Comparison of ENCODE assay signal across 36 cellular contexts in genomic region chr3:153631664-153632063, GRCh38.
"Had no signal": no experiment of that assay in that cellular context is flagged by ENCODE, and none has a peak within 500 bp of the region (broad histone marks: within the 10 kb centered on the region; RNA-seq: fewer than 3 reads in every experiment).

No MANE protein-coding gene starts in this region.

- DNase-seq: activated CD4-positive, alpha-beta memory T cell treated with anti-CD3 and anti-CD28 coated beads, Interleukin-2, amount 10 ng/mL, durations not matched to agents 7 days and 5 days; activated CD4-positive, alpha-beta T cell treated with anti-CD3 and anti-CD28 coated beads for 1 hour; activated CD4-positive, alpha-beta T cell treated with anti-CD3 and anti-CD28 coated beads for 36 hours; activated CD4-positive, alpha-beta T cell treated with anti-CD3 and anti-CD28 coated beads for 48 hours; activated CD4-positive, alpha-beta T cell treated with anti-CD3 and anti-CD28 coated beads, Interleukin-2, amount 10 ng/mL, durations not matched to agents 7 days and 5 days; activated CD4-positive, alpha-beta T cell treated with anti-CD3 and anti-CD28 coated beads, Interleukin-2, amount 50 U/mL, for 48 hours; activated CD4-positive, CD25-positive, alpha-beta regulatory T cell; activated CD8-positive, alpha-beta memory T cell treated with anti-CD3 and anti-CD28 coated beads for 24 hours; activated CD8-positive, alpha-beta memory T cell treated with anti-CD3 and anti-CD28 coated beads, Interleukin-2, amount 10 ng/mL, durations not matched to agents 7 days and 5 days; activated CD8-positive, alpha-beta memory T cell treated with anti-CD3 and anti-CD28 coated beads, Interleukin-2, amount 50 U/mL, for 48 hours; activated CD8-positive, alpha-beta T cell treated with anti-CD3 and anti-CD28 coated beads, Interleukin-2, amount 10 ng/mL, durations not matched to agents 7 days and 5 days; activated effector memory CD4-positive, alpha-beta T cell treated with Interleukin-2 at 50 U/mL for 16 hours; activated gamma-delta T cell; activated naive CD4-positive, alpha-beta T cell treated with anti-CD3 and anti-CD28 coated beads, Interleukin-2, amount 10 ng/mL, durations not matched to agents 7 days and 5 days; activated naive CD4-positive, alpha-beta T cell treated with Interleukin-2 at 50 U/mL for 16 hours; activated naive CD8-positive, alpha-beta T cell treated with anti-CD3 and anti-CD28 coated beads, Interleukin-2, amount 10 ng/mL, durations not matched to agents 7 days and 5 days; activated naive CD8-positive, alpha-beta T cell treated with anti-CD3 and anti-CD28 coated beads, Interleukin-2, amount 50 U/mL, for 24 hours; activated T-cell treated with anti-CD3 and anti-CD28 coated beads, Interleukin-2, amount 50 U/mL, for 24 hours; activated T-cell treated with anti-CD3 and anti-CD28 coated beads, Interleukin-2, amount 50 U/mL, for 48 hours; amygdala; anterior cingulate cortex; caudate nucleus; cerebellar nuclear complex; T-helper 1 cell; T-helper 2 cell; T-helper 9 cell had no signal

- H3K27me3 Mint-ChIP-seq: activated CD4-positive, alpha-beta memory T cell treated with anti-CD3 and anti-CD28 coated beads, Interleukin-2, amount 10 ng/mL, durations not matched to agents 7 days and 5 days; activated CD4-positive, alpha-beta T cell treated with anti-CD3 and anti-CD28 coated beads for 36 hours; activated CD4-positive, alpha-beta T cell treated with anti-CD3 and anti-CD28 coated beads, Interleukin-2, amount 10 ng/mL, durations not matched to agents 7 days and 5 days; activated CD8-positive, alpha-beta memory T cell treated with anti-CD3 and anti-CD28 coated beads, Interleukin-2, amount 10 ng/mL, durations not matched to agents 7 days and 5 days; activated naive CD4-positive, alpha-beta T cell treated with anti-CD3 and anti-CD28 coated beads, Interleukin-2, amount 10 ng/mL, durations not matched to agents 7 days and 5 days; activated naive CD4-positive, alpha-beta T cell treated with anti-CD3 and anti-CD28 coated beads, Interleukin-2, amount 50 U/mL, for 24 hours; activated naive CD8-positive, alpha-beta T cell treated with anti-CD3 and anti-CD28 coated beads, Interleukin-2, amount 10 ng/mL, durations not matched to agents 7 days and 5 days; activated T-cell treated with anti-CD3 and anti-CD28 coated beads, Interleukin-2, amount 50 U/mL, for 24 hours; brain; central memory CD8-positive, alpha-beta T cell had no signal

- H3K27ac ChIP-seq: ascending aorta, cardiac muscle cell, VCaP had no signal

- H3K27me3 ChIP-seq: ascending aorta, cardiac muscle cell had no signal

- H3K4me3 Mint-ChIP-seq: activated CD4-positive, alpha-beta memory T cell treated with anti-CD3 and anti-CD28 coated beads, Interleukin-2, amount 10 ng/mL, durations not matched to agents 7 days and 5 days; activated CD4-positive, alpha-beta T cell treated with anti-CD3 and anti-CD28 coated beads for 36 hours; activated CD4-positive, alpha-beta T cell treated with anti-CD3 and anti-CD28 coated beads, Interleukin-2, amount 10 ng/mL, durations not matched to agents 7 days and 5 days; activated CD8-positive, alpha-beta memory T cell treated with anti-CD3 and anti-CD28 coated beads, Interleukin-2, amount 10 ng/mL, durations not matched to agents 7 days and 5 days; activated CD8-positive, alpha-beta T cell treated with anti-CD3 and anti-CD28 coated beads, Interleukin-2, amount 10 ng/mL, durations not matched to agents 7 days and 5 days; activated naive CD4-positive, alpha-beta T cell treated with anti-CD3 and anti-CD28 coated beads, Interleukin-2, amount 10 ng/mL, durations not matched to agents 7 days and 5 days; activated naive CD4-positive, alpha-beta T cell treated with anti-CD3 and anti-CD28 coated beads, Interleukin-2, amount 50 U/mL, for 24 hours; activated naive CD8-positive, alpha-beta T cell treated with anti-CD3 and anti-CD28 coated beads, Interleukin-2, amount 10 ng/mL, durations not matched to agents 7 days and 5 days; activated naive CD8-positive, alpha-beta T cell treated with anti-CD3 and anti-CD28 coated beads, Interleukin-2, amount 50 U/mL, for 24 hours; activated T-cell treated with anti-CD3 and anti-CD28 coated beads, Interleukin-2, amount 50 U/mL, for 24 hours; brain; central memory CD8-positive, alpha-beta T cell; T-helper 1 cell treated with Interleukin-12 subunit alpha and Interleukin-12 subunit beta and Interleukin-4 antibody, amounts not matched to agents 30 μg/mL and 1 μg/mL, for 36 hours; T-helper 2 cell treated with Interferon-gamma antibody and Interleukin-4, amounts not matched to agents 5 μg/mL and 100 μg/mL, for 36 hours; WTC11 had no signal

- H3K36me3 ChIP-seq: ascending aorta, cardiac muscle cell had no signal

- H3K9me3 ChIP-seq: ascending aorta had no signal

- H3K36me3 Mint-ChIP-seq: activated CD8-positive, alpha-beta memory T cell treated with anti-CD3 and anti-CD28 coated beads, Interleukin-2, amount 10 ng/mL, durations not matched to agents 7 days and 5 days; activated naive CD4-positive, alpha-beta T cell treated with anti-CD3 and anti-CD28 coated beads, Interleukin-2, amount 10 ng/mL, durations not matched to agents 7 days and 5 days; activated naive CD4-positive, alpha-beta T cell treated with anti-CD3 and anti-CD28 coated beads, Interleukin-2, amount 50 U/mL, for 24 hours; activated naive CD8-positive, alpha-beta T cell treated with anti-CD3 and anti-CD28 coated beads, Interleukin-2, amount 10 ng/mL, durations not matched to agents 7 days and 5 days; brain; WTC11 had no signal

- H3K4me3 ChIP-seq: ascending aorta, cardiac muscle cell had no signal

- H3K4me1 Mint-ChIP-seq: brain had no signal

- H3K4me1 ChIP-seq: ascending aorta had no signal

- H3K27ac Mint-ChIP-seq: activated CD4-positive, alpha-beta memory T cell treated with anti-CD3 and anti-CD28 coated beads, Interleukin-2, amount 10 ng/mL, durations not matched to agents 7 days and 5 days; activated CD4-positive, alpha-beta T cell treated with anti-CD3 and anti-CD28 coated beads for 36 hours; activated CD4-positive, alpha-beta T cell treated with anti-CD3 and anti-CD28 coated beads, Interleukin-2, amount 10 ng/mL, durations not matched to agents 7 days and 5 days; activated CD8-positive, alpha-beta memory T cell treated with anti-CD3 and anti-CD28 coated beads, Interleukin-2, amount 10 ng/mL, durations not matched to agents 7 days and 5 days; activated CD8-positive, alpha-beta T cell treated with anti-CD3 and anti-CD28 coated beads, Interleukin-2, amount 10 ng/mL, durations not matched to agents 7 days and 5 days; activated naive CD4-positive, alpha-beta T cell treated with anti-CD3 and anti-CD28 coated beads, Interleukin-2, amount 10 ng/mL, durations not matched to agents 7 days and 5 days; activated naive CD4-positive, alpha-beta T cell treated with anti-CD3 and anti-CD28 coated beads, Interleukin-2, amount 50 U/mL, for 24 hours; activated naive CD8-positive, alpha-beta T cell treated with anti-CD3 and anti-CD28 coated beads, Interleukin-2, amount 10 ng/mL, durations not matched to agents 7 days and 5 days; activated naive CD8-positive, alpha-beta T cell treated with anti-CD3 and anti-CD28 coated beads, Interleukin-2, amount 50 U/mL, for 24 hours; activated T-cell treated with anti-CD3 and anti-CD28 coated beads, Interleukin-2, amount 50 U/mL, for 24 hours; activated T-helper 2 cell treated with anti-CD3 and anti-CD28 coated beads, Interferon-gamma antibody, Interleukin-2, Interleukin-4, amounts not matched to agents 10 μg/mL and 5 μg/mL and 100 μg/mL, durations not matched to agents 14 hours and 24 hours and 36 hours; T-helper 1 cell treated with Interleukin-12 subunit alpha and Interleukin-12 subunit beta and Interleukin-4 antibody, amounts not matched to agents 30 μg/mL and 1 μg/mL, for 36 hours; T-helper 2 cell treated with Interferon-gamma antibody and Interleukin-4, amounts not matched to agents 5 μg/mL and 100 μg/mL, for 36 hours; WTC11 had no signal

- H3K9me3 Mint-ChIP-seq: activated CD4-positive, alpha-beta memory T cell treated with anti-CD3 and anti-CD28 coated beads, Interleukin-2, amount 10 ng/mL, durations not matched to agents 7 days and 5 days; activated CD4-positive, alpha-beta T cell treated with anti-CD3 and anti-CD28 coated beads, Interleukin-2, amount 10 ng/mL, durations not matched to agents 7 days and 5 days; activated naive CD4-positive, alpha-beta T cell treated with anti-CD3 and anti-CD28 coated beads, Interleukin-2, amount 10 ng/mL, durations not matched to agents 7 days and 5 days; activated naive CD4-positive, alpha-beta T cell treated with anti-CD3 and anti-CD28 coated beads, Interleukin-2, amount 50 U/mL, for 24 hours; activated naive CD8-positive, alpha-beta T cell treated with anti-CD3 and anti-CD28 coated beads, Interleukin-2, amount 10 ng/mL, durations not matched to agents 7 days and 5 days; activated naive CD8-positive, alpha-beta T cell treated with anti-CD3 and anti-CD28 coated beads, Interleukin-2, amount 50 U/mL, for 24 hours; activated T-cell treated with anti-CD3 and anti-CD28 coated beads, Interleukin-2, amount 50 U/mL, for 24 hours; activated T-helper 2 cell treated with anti-CD3 and anti-CD28 coated beads, Interferon-gamma antibody, Interleukin-2, Interleukin-4, amounts not matched to agents 10 μg/mL and 5 μg/mL and 100 μg/mL, durations not matched to agents 14 hours and 24 hours and 36 hours; brain; central memory CD8-positive, alpha-beta T cell; T-helper 1 cell treated with Interleukin-12 subunit alpha and Interleukin-12 subunit beta and Interleukin-4 antibody, amounts not matched to agents 30 μg/mL and 1 μg/mL, for 36 hours; T-helper 2 cell treated with Interferon-gamma antibody and Interleukin-4, amounts not matched to agents 5 μg/mL and 100 μg/mL, for 36 hours; WTC11 had no signal
